In the genomic region with DNA sequence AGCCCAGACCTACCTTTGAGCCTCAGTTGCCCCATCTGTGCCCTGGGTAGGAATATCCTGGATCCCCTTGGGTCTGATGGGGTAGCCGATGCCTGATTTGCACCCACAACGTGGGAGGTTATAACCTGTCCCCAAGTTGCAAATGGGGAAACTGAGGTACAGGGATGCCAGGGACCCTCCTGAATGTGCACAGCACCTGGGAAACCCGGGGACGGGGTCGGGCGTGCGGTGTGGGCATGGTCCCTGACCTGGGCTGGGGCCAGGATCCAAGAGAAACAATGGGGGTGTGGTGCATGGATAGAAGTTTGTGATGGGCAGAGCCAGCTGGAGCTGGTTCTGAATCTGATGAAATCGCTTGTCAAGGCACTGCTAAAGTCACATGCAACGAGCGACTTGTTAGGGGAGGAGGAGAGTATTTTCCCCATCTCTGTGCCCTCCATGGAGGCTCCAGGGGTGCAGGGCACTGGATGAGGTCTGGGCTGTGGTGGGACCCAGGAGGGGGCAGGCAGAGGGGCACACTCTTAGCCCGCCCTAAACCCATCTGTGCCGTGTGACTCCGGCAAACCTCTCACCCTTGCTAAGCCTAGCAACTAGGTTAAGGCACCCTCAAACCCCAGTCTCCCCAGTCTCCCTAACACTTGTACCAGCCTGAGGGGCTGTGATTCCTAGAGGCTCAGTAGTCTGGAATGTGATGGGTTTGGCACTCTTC, we compare ENCODE assay signal across 6 cellular contexts. TPM values are rescaled to one million over a fixed set of nuclear protein-coding genes. Genes with fewer than 3 reads are reported as not detected.
DNase-seq lines count a peak whose midpoint lies in the region; ATAC-seq and TF ChIP-seq lines count a peak whose summit lies in the region.

No MANE protein-coding gene starts in this region.

- no peaks in the 10 kb centered on the region for H3K9me3 Mint-ChIP-seq in stimulated activated effector memory CD8-positive, alpha-beta T cell treated with anti-CD3 and anti-CD28 coated beads, Interleukin-12 subunit alpha, Interleukin-12 subunit beta, amount 100 ng/mL, for 72 hours

- no peaks in the 10 kb centered on the region for H3K27me3 ChIP-seq in MG63
- peaks cover 2% of the 10 kb centered on the region for H3K27me3 ChIP-seq in fibroblast of lung (ENCODE audit: control insufficient read depth, insufficient read depth, low read length)

- no peak for TF ChIP-seq CTCF in fibroblast of lung (conservative IDR thresholded peaks at IDR 0.05 in 1 of 2, IDR thresholded peaks at IDR 0.05 in 1 of 2; ENCODE audit: low read depth in 1 of 2, low read length in 2 of 2)

- H4K20me1 ChIP-seq in fibroblast of lung (ENCODE audit: control insufficient read depth, extremely low read depth, insufficient read depth, low read length), result no peaks in the 10 kb centered on the region

- H3K4me1 ChIP-seq in fibroblast of lung (ENCODE audit: control insufficient read depth, extremely low read depth, insufficient read depth, low read length), result peaks cover 5% of the 10 kb centered on the region

- intact Hi-C loops in posterior cingulate gyrus (cut with DNase I), result no loop called here

- H3K36me3 ChIP-seq in MG63 (peaks cover 4% of the 10 kb centered on the region; the same call in 1 of the 2 replicates), fibroblast of lung (ENCODE audit: control insufficient read depth, insufficient read depth, low read length) (peaks cover 2% of the 10 kb centered on the region)

- peak overlapping the region; percentile 47 for H3K4me3 ChIP-seq in MG63
- peak overlapping the region; percentile 59 to 96 (median 80) for H3K4me3 ChIP-seq in fibroblast of lung (replicated peaks in 1 of 4; ENCODE audit: control extremely low read depth in 1 of 4, insufficient read depth in 1 of 4, low read depth in 3 of 4, low read length in 4 of 4)

- DNase-seq in MG63, result peak; percentile 44
- peak in 1 of 2 donors; percentile 89 for DNase-seq in fibroblast of lung (ENCODE audit: low read depth in 2 of 2)
- DNase-seq in stimulated activated effector memory CD8-positive, alpha-beta T cell treated with anti-CD3 and anti-CD28 coated beads, Interleukin-12 subunit alpha, Interleukin-12 subunit beta, amount 100 ng/mL, for 72 hours (ENCODE audit: low spot score in 2 of 2), result no peak
- no peak for DNase-seq in NK-92 (lab: John Stamatoyannopoulos, UW; ENCODE audit: unreplicated experiment)
- no peak for DNase-seq in stimulated activated CD4-positive, alpha-beta T cell treated with anti-CD3 and anti-CD28 coated beads, Interleukin-2, amount 100 ng/mL, for 48 hours
- no peak for DNase-seq in posterior cingulate gyrus

- no peak overlapping the region for H2AFZ ChIP-seq in fibroblast of lung (ENCODE audit: low read length)

- H3K27ac ChIP-seq in fibroblast of lung (ENCODE audit: insufficient read depth, low read length), result peak overlapping the region; percentile 10

- no peaks in the 10 kb centered on the region for H3K9me3 ChIP-seq in MG63
- no peaks in the 10 kb centered on the region for H3K9me3 ChIP-seq in fibroblast of lung (ENCODE audit: control insufficient read depth, insufficient read depth, low read depth, low read length)

- peak overlapping the region; percentile 83 for H3K4me2 ChIP-seq in fibroblast of lung (ENCODE audit: extremely low read depth, insufficient read depth, low read length)

- H3K4me1 Mint-ChIP-seq in stimulated activated effector memory CD8-positive, alpha-beta T cell treated with anti-CD3 and anti-CD28 coated beads, Interleukin-12 subunit alpha, Interleukin-12 subunit beta, amount 100 ng/mL, for 72 hours, result peaks cover 15% of the 10 kb centered on the region

- H3K79me2 ChIP-seq in fibroblast of lung (ENCODE audit: control insufficient read depth, insufficient read depth, low read length), result peaks cover 4% of the 10 kb centered on the region

- peak overlapping the region; percentile 64 for H3K4me3 Mint-ChIP-seq in stimulated activated effector memory CD8-positive, alpha-beta T cell treated with anti-CD3 and anti-CD28 coated beads, Interleukin-12 subunit alpha, Interleukin-12 subunit beta, amount 100 ng/mL, for 72 hours

- no peaks in the 10 kb centered on the region for H3K36me3 Mint-ChIP-seq in stimulated activated effector memory CD8-positive, alpha-beta T cell treated with anti-CD3 and anti-CD28 coated beads, Interleukin-12 subunit alpha, Interleukin-12 subunit beta, amount 100 ng/mL, for 72 hours

- H3K9ac ChIP-seq in fibroblast of lung (ENCODE audit: insufficient read depth, low read length), result peak overlapping the region; percentile 59

- H3K27ac Mint-ChIP-seq in stimulated activated effector memory CD8-positive, alpha-beta T cell treated with anti-CD3 and anti-CD28 coated beads, Interleukin-12 subunit alpha, Interleukin-12 subunit beta, amount 100 ng/mL, for 72 hours, result no peak overlapping the region

- ATAC-seq in stimulated activated effector memory CD8-positive, alpha-beta T cell treated with anti-CD3 and anti-CD28 coated beads, Interleukin-12 subunit alpha, Interleukin-12 subunit beta, amount 100 ng/mL, for 72 hours, result no peak

RNA-seq across cellular contexts. Expression of a gene that starts 0.7 kb away (rescaled TPM):
- 2.3 and 13.1 TPM in 2 replicates for total RNA-seq in MG63 (2014; rRNA removed; shearing (Covaris generic); ENCODE audit: low replicate concordance)
- total RNA-seq in fibroblast of lung, result 140 and 210 TPM in 2 replicates
- polyA plus RNA-seq in fibroblast of lung, result 8.6 and 24.3 TPM in 2 replicates
- polyA plus RNA-seq in fibroblast of lung (2012), result 17.4 and 56.4 TPM in 2 replicates
- 3.7 and 10.3 TPM in 2 replicates for polyA minus RNA-seq in fibroblast of lung (ENCODE audit: low replicate concordance)

RNA-seq across cellular contexts. Expression of a gene that starts 10.7 kb away (rescaled TPM):
- total RNA-seq in MG63 (2014; rRNA removed; shearing (Covaris generic); ENCODE audit: low replicate concordance), result not detected in 2 replicates
- total RNA-seq in fibroblast of lung, result 1.2 and 4.6 TPM in 2 replicates
- polyA plus RNA-seq in fibroblast of lung, result 0.10 and 0.25 TPM in 2 replicates
- 0.08 and 0.25 TPM in 2 replicates for polyA plus RNA-seq in fibroblast of lung (2012)
- not detected in 2 replicates for polyA minus RNA-seq in fibroblast of lung (ENCODE audit: low replicate concordance)

RNA-seq across cellular contexts. Expression of a gene that starts 32.5 kb away (rescaled TPM):
- total RNA-seq in MG63 (2014; rRNA removed; shearing (Covaris generic); ENCODE audit: low replicate concordance), result 187 and 203 TPM in 2 replicates
- total RNA-seq in fibroblast of lung, result 58.6 and 76.5 TPM in 2 replicates
- polyA plus RNA-seq in fibroblast of lung, result 12.8 and 16.5 TPM in 2 replicates
- 42.1 and 59.3 TPM in 2 replicates for polyA plus RNA-seq in fibroblast of lung (2012)
- 11.0 and 12.0 TPM in 2 replicates for polyA minus RNA-seq in fibroblast of lung (ENCODE audit: low replicate concordance)

RNA-seq across cellular contexts. Expression of a gene that starts 46.3 kb away (rescaled TPM):
- total RNA-seq in MG63 (2014; rRNA removed; shearing (Covaris generic); ENCODE audit: low replicate concordance), result 5.5 and 11.2 TPM in 2 replicates
- total RNA-seq in fibroblast of lung, result 63.9 and 78.8 TPM in 2 replicates
- polyA plus RNA-seq in fibroblast of lung, result 17.0 and 25.4 TPM in 2 replicates
- 17.8 and 24.4 TPM in 2 replicates for polyA plus RNA-seq in fibroblast of lung (2012)
- polyA minus RNA-seq in fibroblast of lung (ENCODE audit: low replicate concordance), result 110 and 120 TPM in 2 replicates

RNA-seq across cellular contexts. Expression of a gene that starts 51.2 kb away (rescaled TPM):
- total RNA-seq in MG63 (2014; rRNA removed; shearing (Covaris generic); ENCODE audit: low replicate concordance), result 0.40 and 4.4 TPM in 2 replicates
- 25.6 and 37.8 TPM in 2 replicates for total RNA-seq in fibroblast of lung
- 8.3 and 10.3 TPM in 2 replicates for polyA plus RNA-seq in fibroblast of lung
- polyA plus RNA-seq in fibroblast of lung (2012), result 21.1 and 21.6 TPM in 2 replicates
- polyA minus RNA-seq in fibroblast of lung (ENCODE audit: low replicate concordance), result 15.9 and 21.9 TPM in 2 replicates
